ENCODE assay signal across 1 cellular context in genomic region chr1:150152182-150152536, GRCh38.
TF ChIP-seq lines count a peak whose summit lies in the region.

No MANE protein-coding gene starts in this region.

TF ChIP-seq in HEK293, 187 proteins besides CTCF, POLR2A, EP300 and RAD21 (continued from another document):
- TF ChIP-seq PBX3 (CRISPR knock-in tag; IDR thresholded peaks at IDR 0.05) (no peak), ZSCAN16 (tag by site-specific recombination; IDR thresholded peaks at IDR 0.05) (no peak), ZNF596 (tag by site-specific recombination; IDR thresholded peaks at IDR 0.05) (no peak), HOXA7 (CRISPR knock-in tag; IDR thresholded peaks at IDR 0.05; ENCODE audit: borderline replicate concordance) (no peak)
